25 cellular contexts compared by ENCODE assay signal in the genomic region with DNA sequence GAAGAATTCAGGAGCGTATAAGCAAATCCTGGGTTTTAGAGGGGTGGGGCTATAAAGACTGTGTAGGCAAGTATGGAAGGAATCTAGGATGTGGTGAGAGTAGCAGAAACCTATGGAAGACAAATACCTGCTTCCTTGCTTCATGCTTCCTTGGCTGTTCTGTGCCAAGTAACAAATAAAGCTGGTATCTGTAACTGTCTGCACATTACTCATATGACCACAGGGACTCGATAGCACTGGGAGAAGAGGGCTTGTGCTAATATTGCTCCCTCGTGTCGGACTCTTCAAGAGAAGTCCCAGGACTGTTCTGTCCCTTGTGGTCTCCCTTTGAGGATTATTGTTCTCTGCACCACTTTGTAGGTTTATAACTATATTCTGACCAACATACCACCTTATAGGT. TPM values are rescaled to one million over a fixed set of nuclear protein-coding genes. Genes with fewer than 3 reads are reported as not detected.
DNase-seq lines count a peak whose midpoint lies in the region; ATAC-seq and TF ChIP-seq lines count a peak whose summit lies in the region.
"Had no signal": no experiment of that assay in that cellular context is flagged by ENCODE, and none has a peak within 500 bp of the region (broad histone marks: within the 10 kb centered on the region; RNA-seq: fewer than 3 reads in every experiment).

No MANE protein-coding gene starts in this region.

- H3K9me3 Mint-ChIP-seq in activated naive CD4-positive, alpha-beta T cell treated with anti-CD3 and anti-CD28 coated beads, Interleukin-2, amount 50 U/mL, for 24 hours, result no peaks in the 10 kb centered on the region
- peaks cover 13% of the 10 kb centered on the region for H3K9me3 Mint-ChIP-seq in activated naive CD8-positive, alpha-beta T cell treated with anti-CD3 and anti-CD28 coated beads, Interleukin-2, amount 50 U/mL, for 24 hours
- H3K9me3 Mint-ChIP-seq in neural progenitor cell, result peaks cover 14% of the 10 kb centered on the region

- H3F3A ChIP-seq in Loucy (ENCODE audit: low read depth), result peaks cover 12% of the 10 kb centered on the region; the same call in 1 of the 2 replicates
- no peaks in the 10 kb centered on the region for H3F3A ChIP-seq in neural progenitor cell (ENCODE audit: low read depth)

- peak overlapping the region; percentile 84 for H3K4me3 Mint-ChIP-seq in activated naive CD4-positive, alpha-beta T cell treated with anti-CD3 and anti-CD28 coated beads, Interleukin-2, amount 50 U/mL, for 24 hours
- no peak overlapping the region for H3K4me3 Mint-ChIP-seq in activated naive CD8-positive, alpha-beta T cell treated with anti-CD3 and anti-CD28 coated beads, Interleukin-2, amount 50 U/mL, for 24 hours
- no peak overlapping the region for H3K4me3 Mint-ChIP-seq in neural progenitor cell
- H3K4me3 Mint-ChIP-seq: memory B cell; naive B cell; stimulated activated naive B cell treated with anti-CD40 and anti-IgM and Interleukin-4, amounts not matched to agents 10 μg/mL and 1 μg/mL and 100 μg/mL, for 72 hours had no signal

- TF ChIP-seq POLR2A in transverse colon (IDR thresholded peaks at IDR 0.05), result no peak

- H3K4me2 ChIP-seq in Loucy (ENCODE audit: low read depth, low read length, poor library complexity, severe bottlenecking), result peak overlapping the region; percentile 72
- H3K4me2 ChIP-seq in neural progenitor cell, result no peak overlapping the region

- H3K27ac ChIP-seq in transverse colon, result peak overlapping the region in 3 of 4 donors; percentile 29 to 37 (median 29)
- H3K27ac ChIP-seq in neural progenitor cell, result no peak overlapping the region
- H3K27ac ChIP-seq: gastroesophageal sphincter, pancreas, tibial artery had no signal

- no peaks in the 10 kb centered on the region for H3K27me3 Mint-ChIP-seq in activated naive CD4-positive, alpha-beta T cell treated with anti-CD3 and anti-CD28 coated beads, Interleukin-2, amount 50 U/mL, for 24 hours
- no peaks in the 10 kb centered on the region for H3K27me3 Mint-ChIP-seq in activated naive CD8-positive, alpha-beta T cell treated with anti-CD3 and anti-CD28 coated beads, Interleukin-2, amount 50 U/mL, for 24 hours
- H3K27me3 Mint-ChIP-seq in neural progenitor cell (ENCODE audit: insufficient read depth, low read depth), result peaks cover 2% of the 10 kb centered on the region

- DNase-seq in activated naive CD4-positive, alpha-beta T cell treated with Interleukin-2 at 50 U/mL for 16 hours, result no peak
- no peak for DNase-seq in activated naive CD8-positive, alpha-beta T cell treated with anti-CD3 and anti-CD28 coated beads, Interleukin-2, amount 50 U/mL, for 24 hours
- DNase-seq in transverse colon (no peak), inferior parietal cortex (ENCODE audit: extremely low spot score) (no peak), neural progenitor cell (ENCODE audit: low spot score) (no peak)
- DNase-seq: activated effector memory CD4-positive, alpha-beta T cell treated with anti-CD3 and anti-CD28 coated beads, Interleukin-2, amount 50 U/mL, for 16 hours; cerebellar nuclear complex; COR-L47; IMR-90; MG63; naive B cell; NCI-H1436 treated with DMSO at 0.1 percent for 48 hours; NCI-H2171; NCI-H526; pancreas; stimulated activated naive B cell treated with anti-CD40 and anti-IgM and Interleukin-4, amounts not matched to agents 10 μg/mL and 1 μg/mL and 100 μg/mL, for 72 hours; tibial artery had no signal

- H3K4me1 ChIP-seq in Loucy (ENCODE audit: insufficient read depth, low read length, poor library complexity, severe bottlenecking), result peaks cover 37% of the 10 kb centered on the region
- no peaks in the 10 kb centered on the region for H3K4me1 ChIP-seq in transverse colon
- H3K4me1 ChIP-seq in neural progenitor cell, result no peaks in the 10 kb centered on the region
- H3K4me1 ChIP-seq: gastroesophageal sphincter, pancreas, tibial artery had no signal

- no peak for ATAC-seq in activated naive CD8-positive, alpha-beta T cell treated with anti-CD3 and anti-CD28 coated beads, Interleukin-2, amount 50 U/mL, for 24 hours
- ATAC-seq in HG02970 (IDR thresholded peaks at IDR 0.05; ENCODE audit: low FRiP score, unreplicated experiment), result no peak
- ATAC-seq: gastroesophageal sphincter; stimulated activated naive B cell treated with anti-CD40 and anti-IgM and Interleukin-4, amounts not matched to agents 10 μg/mL and 1 μg/mL and 100 μg/mL, for 72 hours had no signal

- H4K20me1 ChIP-seq in Loucy (ENCODE audit: insufficient read depth, low read length, poor library complexity, severe bottlenecking) (no peaks in the 10 kb centered on the region), neural progenitor cell (ENCODE audit: low read depth) (no peaks in the 10 kb centered on the region)

- H3K79me2 ChIP-seq in Loucy (ENCODE audit: insufficient read depth, low read length), result no peaks in the 10 kb centered on the region
- H3K79me2 ChIP-seq in neural progenitor cell (ENCODE audit: low read depth), result no peaks in the 10 kb centered on the region

- H3K27me3 ChIP-seq in Loucy (ENCODE audit: insufficient read depth, low read length, poor library complexity, severe bottlenecking) (no peaks in the 10 kb centered on the region), transverse colon (no peaks in the 10 kb centered on the region), neural progenitor cell (no peaks in the 10 kb centered on the region)
- H3K27me3 ChIP-seq: gastroesophageal sphincter, MG63, pancreas, tibial artery had no signal

- H3K9me2 ChIP-seq in Loucy (replicated peaks; ENCODE audit: low read depth, low read length), result no peaks in the 10 kb centered on the region

- TF ChIP-seq CTCF in Loucy (conservative IDR thresholded peaks at IDR 0.05; ENCODE audit: low read length) (no peak), transverse colon (IDR thresholded peaks at IDR 0.05) (no peak), neural progenitor cell (IDR thresholded peaks at IDR 0.05) (no peak)

- H3K4me1 Mint-ChIP-seq in activated naive CD4-positive, alpha-beta T cell treated with anti-CD3 and anti-CD28 coated beads, Interleukin-2, amount 50 U/mL, for 24 hours, result peaks cover 97% of the 10 kb centered on the region
- peaks cover 75% of the 10 kb centered on the region for H3K4me1 Mint-ChIP-seq in activated naive CD8-positive, alpha-beta T cell treated with anti-CD3 and anti-CD28 coated beads, Interleukin-2, amount 50 U/mL, for 24 hours
- H3K4me1 Mint-ChIP-seq in neural progenitor cell, result no peaks in the 10 kb centered on the region
- H3K4me1 Mint-ChIP-seq: memory B cell; naive B cell; stimulated activated naive B cell treated with anti-CD40 and anti-IgM and Interleukin-4, amounts not matched to agents 10 μg/mL and 1 μg/mL and 100 μg/mL, for 72 hours had no signal

- H3K36me3 Mint-ChIP-seq in activated naive CD4-positive, alpha-beta T cell treated with anti-CD3 and anti-CD28 coated beads, Interleukin-2, amount 50 U/mL, for 24 hours, result peaks cover 15% of the 10 kb centered on the region
- H3K36me3 Mint-ChIP-seq in activated naive CD8-positive, alpha-beta T cell treated with anti-CD3 and anti-CD28 coated beads, Interleukin-2, amount 50 U/mL, for 24 hours (ENCODE audit: low read depth), result peaks cover 7% of the 10 kb centered on the region
- H3K36me3 Mint-ChIP-seq in neural progenitor cell, result no peaks in the 10 kb centered on the region
- H3K36me3 Mint-ChIP-seq: memory B cell; stimulated activated naive B cell treated with anti-CD40 and anti-IgM and Interleukin-4, amounts not matched to agents 10 μg/mL and 1 μg/mL and 100 μg/mL, for 72 hours had no signal

- H3K4me3 ChIP-seq in Loucy (ENCODE audit: low read length, poor library complexity, severe bottlenecking) (peak overlapping the region; percentile 47), transverse colon (no peak overlapping the region), neural progenitor cell (no peak overlapping the region)
- H3K4me3 ChIP-seq: gastroesophageal sphincter, MG63, pancreas, tibial artery had no signal

- H3K9me3 ChIP-seq in Loucy (ENCODE audit: insufficient read depth, low read depth, low read length) (no peaks in the 10 kb centered on the region), transverse colon (no peaks in the 10 kb centered on the region), neural progenitor cell (ENCODE audit: low read depth) (no peaks in the 10 kb centered on the region)
- H3K9me3 ChIP-seq: gastroesophageal sphincter, MG63, pancreas had no signal

- WGBS in transverse colon (ENCODE audit: low coverage in 1 of 2), 2 donors, result 77 to 81% methylated on average over 2 to 4 of the region's 4 CpGs

- H3K36me3 ChIP-seq in Loucy (ENCODE audit: insufficient read depth, low read length) (no peaks in the 10 kb centered on the region), transverse colon (no peaks in the 10 kb centered on the region), neural progenitor cell (no peaks in the 10 kb centered on the region)
- H3K36me3 ChIP-seq: gastroesophageal sphincter, MG63, pancreas, tibial artery had no signal

- TF ChIP-seq EP300 in transverse colon (IDR thresholded peaks at IDR 0.05; ENCODE audit: low read depth), result no peak

- H3K9ac ChIP-seq in Loucy (ENCODE audit: low read depth, low read length, poor library complexity, severe bottlenecking), result peak overlapping the region; percentile 47
- no peak overlapping the region for H3K9ac ChIP-seq in neural progenitor cell

- in situ Hi-C loops in transverse colon (cut with MboI; ENCODE audit: low pct_ligation_motif_present in 1 of 4, low pct_unique_long_range_greater_than_20kb in 1 of 4, low sequenced_read_pairs in 3 of 4), result no loop called here

- peak overlapping the region; percentile 59; the same call in 1 of the 2 replicates for H2AFZ ChIP-seq in Loucy (ENCODE audit: low read length)
- no peak overlapping the region for H2AFZ ChIP-seq in neural progenitor cell (replicated peaks)

- intact Hi-C loops in transverse colon (cut with DNase I; ENCODE audit: low total_unique reads), result no loop called here

- peak overlapping the region; percentile 99 for H3K27ac Mint-ChIP-seq in activated naive CD4-positive, alpha-beta T cell treated with anti-CD3 and anti-CD28 coated beads, Interleukin-2, amount 50 U/mL, for 24 hours
- H3K27ac Mint-ChIP-seq in activated naive CD8-positive, alpha-beta T cell treated with anti-CD3 and anti-CD28 coated beads, Interleukin-2, amount 50 U/mL, for 24 hours, result peak overlapping the region; percentile 79
- no peak overlapping the region for H3K27ac Mint-ChIP-seq in neural progenitor cell
- H3K27ac Mint-ChIP-seq: memory B cell; naive B cell; stimulated activated naive B cell treated with anti-CD40 and anti-IgM and Interleukin-4, amounts not matched to agents 10 μg/mL and 1 μg/mL and 100 μg/mL, for 72 hours had no signal

RNA-seq across cellular contexts. Expression of a gene that starts 11.5 kb away (rescaled TPM):
- total RNA-seq in transverse colon (10 to 100 TPM in 1 of 4 donors, 1 to 10 TPM in 2, under 1 TPM in 1; 1.00 to 11.9 (median 6.1) TPM), neural progenitor cell (ENCODE audit: low replicate concordance) (not detected in 2 replicates)
- total RNA-seq: astrocyte, Daoy, H4, IMR-90 had no signal

RNA-seq across cellular contexts. Expression of a gene that starts 52.7 kb away (rescaled TPM):
- total RNA-seq in transverse colon, result 1 to 10 TPM; 1.5 to 4.3 (median 2.9) TPM
- total RNA-seq in neural progenitor cell (ENCODE audit: low replicate concordance), result not detected in 2 replicates
- total RNA-seq: astrocyte, Daoy, H4, IMR-90 had no signal
